ENCODE assay signal across 9 cellular contexts in the genomic region with DNA sequence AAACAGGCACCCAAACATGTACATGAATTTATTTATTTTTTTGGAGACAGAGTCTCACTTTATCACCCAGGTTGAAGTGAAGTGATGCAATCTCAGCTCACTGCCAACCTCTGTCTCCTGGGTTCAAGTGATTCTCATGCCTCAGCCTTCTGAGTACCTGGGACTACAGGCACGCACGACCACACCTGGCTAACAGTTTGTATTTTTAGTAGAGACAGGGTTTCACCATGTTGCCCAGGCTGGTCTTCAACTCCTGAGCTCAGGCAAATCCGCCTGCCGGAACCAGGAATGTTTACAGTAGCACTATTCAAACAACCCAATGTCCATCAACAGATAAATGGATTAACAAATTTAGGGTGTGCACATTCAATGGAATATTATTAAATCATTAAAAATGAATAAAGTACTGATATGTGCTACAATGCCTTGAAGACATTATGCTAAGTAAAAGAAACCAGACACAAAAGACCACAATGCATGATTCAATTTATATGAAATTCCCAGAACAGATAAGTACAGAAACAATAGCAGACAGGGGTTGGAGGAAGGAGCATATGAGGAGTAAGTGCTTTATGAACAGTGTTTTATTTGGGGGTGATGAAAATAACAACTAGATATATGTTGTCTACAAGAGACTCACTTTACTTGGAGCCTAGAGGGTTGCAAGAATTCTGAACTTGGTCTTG. TPM values are rescaled to one million over a fixed set of nuclear protein-coding genes. Genes with fewer than 3 reads are reported as not detected.
DNase-seq lines count a peak whose midpoint lies in the region; ATAC-seq, FAIRE-seq and TF ChIP-seq lines count a peak whose summit lies in the region.
"Had no signal": no experiment of that assay in that cellular context is flagged by ENCODE, and none has a peak within 500 bp of the region (broad histone marks: within the 10 kb centered on the region; RNA-seq: fewer than 3 reads in every experiment).

No MANE protein-coding gene starts in this region.

- no peak for TF ChIP-seq RAD21 in A549 (conservative IDR thresholded peaks at IDR 0.05 in 1 of 2, IDR thresholded peaks at IDR 0.05 in 1 of 2)

- peaks cover 4% of the 10 kb centered on the region for H3K23me2 ChIP-seq in H9 (ENCODE audit: insufficient read length, low read depth, low read length, poor library complexity, severe bottlenecking)

- H3K4me3 Mint-ChIP-seq in H9: peak overlapping the region; percentile 99 to 100
- peak overlapping the region; percentile 98 for H3K4me3 Mint-ChIP-seq in activated T-helper 1 cell treated with anti-CD3 and anti-CD28 coated beads, Interleukin-12 subunit alpha, Interleukin-12 subunit beta, Interleukin-2, Interleukin-4 antibody, amounts not matched to agents 30 ng/mL and 10 ng/mL and 1 ng/mL, durations not matched to agents 14 hours and 24 hours and 36 hours

- H3K4me1 Mint-ChIP-seq in H9: peaks cover 7 to 13% of the 10 kb centered on the region in 2 experiments
- H3K4me1 Mint-ChIP-seq in activated T-helper 1 cell treated with anti-CD3 and anti-CD28 coated beads, Interleukin-12 subunit alpha, Interleukin-12 subunit beta, Interleukin-2, Interleukin-4 antibody, amounts not matched to agents 30 ng/mL and 10 ng/mL and 1 ng/mL, durations not matched to agents 14 hours and 24 hours and 36 hours (ENCODE audit: low read depth): peaks cover 26% of the 10 kb centered on the region

- H3K36me3 Mint-ChIP-seq in H9 (ENCODE audit: insufficient read depth in 1 of 3, low read depth in 3 of 3): peaks cover 9 to 19% (median 14%) of the 10 kb centered on the region in 3 experiments
- H3K36me3 Mint-ChIP-seq in activated T-helper 1 cell treated with anti-CD3 and anti-CD28 coated beads, Interleukin-12 subunit alpha, Interleukin-12 subunit beta, Interleukin-2, Interleukin-4 antibody, amounts not matched to agents 30 ng/mL and 10 ng/mL and 1 ng/mL, durations not matched to agents 14 hours and 24 hours and 36 hours (ENCODE audit: low read depth): peaks cover 21% of the 10 kb centered on the region

- H2BK15ac ChIP-seq in H9 (ENCODE audit: low read depth, low read length): no peak overlapping the region

- H3K14ac ChIP-seq in H9 (ENCODE audit: insufficient read depth, low read length): no peak overlapping the region

- no peak for TF ChIP-seq EP300 in A549 (IDR thresholded peaks at IDR 0.05)

- H3K4me1 ChIP-seq in A549 (peaks cover 13% of the 10 kb centered on the region), H9 (ENCODE audit: insufficient read depth, low read length) (no peaks in the 10 kb centered on the region), prostate gland (replicated peaks) (no peaks in the 10 kb centered on the region)

- TF ChIP-seq POLR2A in A549 (IDR thresholded peaks at IDR 0.05; ENCODE audit: low read length): no peak
- no peak for TF ChIP-seq POLR2A in prostate gland (IDR thresholded peaks at IDR 0.05)

- H3K9me3 Mint-ChIP-seq in H9: peaks cover 3 to 4% of the 10 kb centered on the region in 2 experiments; a peak in 4 of 5 replicates
- peaks cover 5% of the 10 kb centered on the region for H3K9me3 Mint-ChIP-seq in activated T-helper 1 cell treated with anti-CD3 and anti-CD28 coated beads, Interleukin-12 subunit alpha, Interleukin-12 subunit beta, Interleukin-2, Interleukin-4 antibody, amounts not matched to agents 30 ng/mL and 10 ng/mL and 1 ng/mL, durations not matched to agents 14 hours and 24 hours and 36 hours

- no peak for FAIRE-seq in A549 (lab: Jason Lieb, UNC)

- POLR2A ChIA-PET in A549 (lab: Yijun Ruan, JAX): interaction anchor here (0.6 to 2.6 kb wide), 5 partner anchors 11 to 209 kb away, joined by 3 to 30 read pairs (median 7); no protein-coding TSS in a partner anchor

- H4K91ac ChIP-seq in H9 (ENCODE audit: insufficient read length, low read depth, low read length): no peak overlapping the region

- H3T11ph ChIP-seq in H9 (ENCODE audit: low read length): no peak overlapping the region

- peak overlapping the region; percentile 83 to 95 for H3K27ac ChIP-seq in A549
- H3K27ac ChIP-seq in H9 (ENCODE audit: insufficient read length, low read depth, low read length): no peak overlapping the region
- H3K27ac ChIP-seq in prostate gland: no peak overlapping the region

- DNase-seq in A549 (ENCODE audit: low read depth in 1 of 2, low spot score in 1 of 2) (peak in 1 of 2 experiments; percentile 18), H9 (no peak), kidney epithelial cell (ENCODE audit: low read depth) (no peak), mucosa of gallbladder (ENCODE audit: low spot score) (no peak), NCI-H345 (lab: John Stamatoyannopoulos, UW) (no peak), prostate gland (ENCODE audit: low spot score) (no peak)
- no peak for DNase-seq in activated T-helper 1 cell treated with anti-CD3 and anti-CD28 coated beads, Interleukin-12 subunit alpha, Interleukin-12 subunit beta, Interleukin-2, Interleukin-4 antibody, amounts not matched to agents 30 ng/mL and 10 ng/mL and 1 ng/mL, durations not matched to agents 14 hours and 24 hours and 36 hours (ENCODE audit: low spot score)

- H3K4ac ChIP-seq in H9 (ENCODE audit: low read depth, low read length): no peak overlapping the region

- H3K4me3 ChIP-seq in A549: peak overlapping the region; percentile 68
- peak overlapping the region; percentile 97 for H3K4me3 ChIP-seq in kidney epithelial cell (ENCODE audit: low read depth, low read length)
- peak overlapping the region in 1 of 2 donors; percentile 81 for H3K4me3 ChIP-seq in prostate gland

- H2AFZ ChIP-seq in H9 (ENCODE audit: low read length): no peak overlapping the region

- H2BK120ac ChIP-seq in H9 (ENCODE audit: low read depth, low read length, poor library complexity, severe bottlenecking): no peak overlapping the region

- peaks cover 3% of the 10 kb centered on the region for H3K79me1 ChIP-seq in H9 (ENCODE audit: insufficient read depth, low read depth, low read length, poor library complexity, severe bottlenecking)

- intact Hi-C loops in activated T-helper 1 cell treated with anti-CD3 and anti-CD28 coated beads, Interleukin-12 subunit alpha, Interleukin-12 subunit beta, Interleukin-2, Interleukin-4 antibody, amounts not matched to agents 30 ng/mL and 10 ng/mL and 1 ng/mL, durations not matched to agents 14 hours and 24 hours and 36 hours (cut with micrococcal nuclease): no loop called here
- intact Hi-C loops in prostate gland (cut with DNase I): loop anchor here (5.0 kb wide), 1 partner anchor 47 kb away; the partner anchor contains the start of gene MAPK6

- H2BK20ac ChIP-seq in H9 (ENCODE audit: low read depth, low read length, poor library complexity, severe bottlenecking): no peak overlapping the region

- no peak overlapping the region for H3K56ac ChIP-seq in H9 (ENCODE audit: insufficient read length, low read depth, low read length)

- no peak for TF ChIP-seq CTCF in A549 (IDR thresholded peaks at IDR 0.05)
- TF ChIP-seq CTCF in H9 (conservative IDR thresholded peaks at IDR 0.05): no peak
- TF ChIP-seq CTCF in kidney epithelial cell (IDR thresholded peaks at IDR 0.05; ENCODE audit: insufficient read depth, low read length, poor library complexity, severe bottlenecking): no peak
- no peak for TF ChIP-seq CTCF in prostate gland (IDR thresholded peaks at IDR 0.05)

- H3K4me2 ChIP-seq in A549 (peak overlapping the region; percentile 87), H9 (ENCODE audit: insufficient read depth, insufficient read length, low read length) (peak overlapping the region; percentile 89)

- peak overlapping the region in 1 of 3 experiments; percentile 34; a peak in 2 of 7 replicates for H3K27ac Mint-ChIP-seq in H9
- peak overlapping the region; percentile 92 for H3K27ac Mint-ChIP-seq in activated T-helper 1 cell treated with anti-CD3 and anti-CD28 coated beads, Interleukin-12 subunit alpha, Interleukin-12 subunit beta, Interleukin-2, Interleukin-4 antibody, amounts not matched to agents 30 ng/mL and 10 ng/mL and 1 ng/mL, durations not matched to agents 14 hours and 24 hours and 36 hours

- H3K9me3 ChIP-seq in A549 (no peaks in the 10 kb centered on the region), H9 (ENCODE audit: control insufficient read depth, low read depth, low read length) (no peaks in the 10 kb centered on the region), prostate gland (no peaks in the 10 kb centered on the region)

- no peak overlapping the region for H3K18ac ChIP-seq in H9 (ENCODE audit: insufficient read length, low read depth, low read length)

- no peak overlapping the region for H2AK5ac ChIP-seq in H9 (ENCODE audit: insufficient read length, low read length)

- no peak overlapping the region for H3K23ac ChIP-seq in H9 (ENCODE audit: insufficient read length, low read depth, low read length)

- H3K79me2 ChIP-seq in H9 (ENCODE audit: insufficient read depth, low read length): peaks cover 19% of the 10 kb centered on the region; the same call in 1 of the 2 replicates

- H4K20me1 ChIP-seq in H9 (ENCODE audit: control insufficient read depth, insufficient read depth, insufficient read length): no peaks in the 10 kb centered on the region

- no peak overlapping the region for H3K9ac ChIP-seq in H9 (ENCODE audit: extremely low read depth, insufficient read length, low read length)

- no peaks in the 10 kb centered on the region; the same call in 1 of the 2 replicates for H3K27me3 Mint-ChIP-seq in H9 (ENCODE audit: low read depth)
- peaks cover 1% of the 10 kb centered on the region for H3K27me3 Mint-ChIP-seq in activated T-helper 1 cell treated with anti-CD3 and anti-CD28 coated beads, Interleukin-12 subunit alpha, Interleukin-12 subunit beta, Interleukin-2, Interleukin-4 antibody, amounts not matched to agents 30 ng/mL and 10 ng/mL and 1 ng/mL, durations not matched to agents 14 hours and 24 hours and 36 hours (ENCODE audit: insufficient read depth)

- no peaks in the 10 kb centered on the region for H3K27me3 ChIP-seq in H9 (ENCODE audit: insufficient read depth, low read length)
- no peaks in the 10 kb centered on the region for H3K27me3 ChIP-seq in kidney epithelial cell (ENCODE audit: control insufficient read depth, insufficient read depth, low read length)
- no peaks in the 10 kb centered on the region for H3K27me3 ChIP-seq in prostate gland (replicated peaks; ENCODE audit: insufficient read depth)
- H3K27me3 ChIP-seq: vagina had no signal

- no peak overlapping the region for H2BK12ac ChIP-seq in H9 (ENCODE audit: insufficient read length, low read depth, low read length)

- no peak overlapping the region for H4K8ac ChIP-seq in H9 (replicated peaks; ENCODE audit: insufficient read length, low read depth, low read length)

- H3K36me3 ChIP-seq in kidney epithelial cell (ENCODE audit: control insufficient read depth, insufficient read depth, low read length) (no peaks in the 10 kb centered on the region), prostate gland (no peaks in the 10 kb centered on the region)

- no peak overlapping the region for H2BK5ac ChIP-seq in H9 (ENCODE audit: insufficient read length, low read length)

- CTCF ChIA-PET in A549 (lab: Yijun Ruan, JAX): interaction anchor here (0.6 to 3.9 kb wide), 12 partner anchors 9 to 320 kb away, joined by 3 to 26 read pairs (median 7); no protein-coding TSS in a partner anchor

- whole genome bisulfite sequencing in A549 (ENCODE audit: missing lambda C conversion rate): 3% methylated on average over 4 of the region's 4 CpGs
- WGBS in H9 (ENCODE audit: extremely low coverage, insufficient read length, low lambda C conversion rate): no CpG with 5 or more reads among the region's 4 CpGs
- WGBS in prostate gland: 42% methylated on average over 4 of the region's 4 CpGs

- ATAC-seq in A549: peak in 1 of 2 experiments; percentile 9; a peak in 1 of 6 replicates
- no peak for ATAC-seq in HG03039 (IDR thresholded peaks at IDR 0.05; ENCODE audit: unreplicated experiment)

- H4K5ac ChIP-seq in H9 (ENCODE audit: insufficient read length, low read depth, low read length): no peak overlapping the region

RNA-seq across cellular contexts. Expression of gene LEO1, which starts 1.3 kb away (rescaled TPM):
- 19.2 and 22.3 TPM in 2 replicates for polyA plus RNA-seq in A549 (2011; rRNA removed)
- polyA plus RNA-seq in A549 (2012; cell fraction: cytosol; rRNA removed): 7.5 and 10.9 TPM in 2 replicates
- polyA plus RNA-seq in A549 (2012; cell fraction: nucleus; rRNA removed): 3.0 and 6.1 TPM in 2 replicates
- 60.2 to 61.3 TPM (median 60.3 TPM) in 3 replicates for polyA plus RNA-seq in A549 (2017; fragmentation: RNase III; extraction: RNeasy Plus Mini Kit Qiagen cat#74134 plus additional on column Dnase treatment)
- polyA minus RNA-seq in A549 (2011; rRNA and poly(A)+ RNA removed): 4.5 and 5.4 TPM in 2 replicates
- 28.4 and 30.3 TPM in 2 replicates for total RNA-seq in H9 (2021)
- 36.3 and 36.5 TPM in 2 replicates for total RNA-seq in activated T-helper 1 cell treated with anti-CD3 and anti-CD28 coated beads, Interleukin-12 subunit alpha, Interleukin-12 subunit beta, Interleukin-2, Interleukin-4 antibody, amounts not matched to agents 30 ng/mL and 10 ng/mL and 1 ng/mL, durations not matched to agents 14 hours and 24 hours and 36 hours
- 17.0 and 19.9 TPM in 2 replicates for total RNA-seq in kidney epithelial cell
- total RNA-seq in mucosa of gallbladder: 18.0 TPM
- total RNA-seq in prostate gland: 10 to 100 TPM; 14.4 to 24.2 TPM

RNA-seq across cellular contexts. Expression of gene MAPK6, which starts 48.7 kb away (rescaled TPM):
- polyA plus RNA-seq in A549 (2011; rRNA removed): 94.7 and 126 TPM in 2 replicates
- 15.3 and 16.6 TPM in 2 replicates for polyA plus RNA-seq in A549 (2012; cell fraction: cytosol; rRNA removed)
- polyA plus RNA-seq in A549 (2012; cell fraction: nucleus; rRNA removed): 5.6 and 9.9 TPM in 2 replicates
- 46.5 to 49.1 TPM (median 48.4 TPM) in 3 replicates for polyA plus RNA-seq in A549 (2017; fragmentation: RNase III; extraction: RNeasy Plus Mini Kit Qiagen cat#74134 plus additional on column Dnase treatment)
- polyA minus RNA-seq in A549 (2011; rRNA and poly(A)+ RNA removed): 65.2 and 66.6 TPM in 2 replicates
- total RNA-seq in H9 (2021): 88.6 and 94.1 TPM in 2 replicates
- total RNA-seq in activated T-helper 1 cell treated with anti-CD3 and anti-CD28 coated beads, Interleukin-12 subunit alpha, Interleukin-12 subunit beta, Interleukin-2, Interleukin-4 antibody, amounts not matched to agents 30 ng/mL and 10 ng/mL and 1 ng/mL, durations not matched to agents 14 hours and 24 hours and 36 hours: 57.3 and 57.9 TPM in 2 replicates
- 56.4 and 67.2 TPM in 2 replicates for total RNA-seq in kidney epithelial cell
- 41.2 TPM for total RNA-seq in mucosa of gallbladder
- 10 to 100 TPM; 22.1 to 23.8 TPM for total RNA-seq in prostate gland

Comparison
In these comparisons a context has a peak if more than half of its experiments do, and no peak if none do; other contexts are left out.
1. H3K27ac ChIP-seq: peak in A549 (2 of 2); none in H9 (single experiment) and prostate gland (0 of 2).